ENCODE assay signal across 30 cellular contexts in genomic region chr2:81483254-81483653, GRCh38.
"Had no signal": no experiment of that assay in that cellular context is flagged by ENCODE, and none has a peak within 500 bp of the region (broad histone marks: within the 10 kb centered on the region; RNA-seq: fewer than 3 reads in every experiment).

No MANE protein-coding gene starts in this region.

- FAIRE-seq: RCC 7860 had no signal

- H3K27ac ChIP-seq: PC-9, SJSA1, SK-N-MC had no signal

- H3K27me3 ChIP-seq: SJSA1 had no signal

- H3K4me1 ChIP-seq: SJSA1 had no signal

- H3K4me3 ChIP-seq: PC-9, SJSA1, SK-N-MC had no signal

- H3K36me3 ChIP-seq: SJSA1 had no signal

- DNase-seq: Kasumi-1, KG1, MM.1S, MV-4-11, NCI-H1092, NCI-H1105, NCI-H1417, NCI-H1436, NCI-H146, NCI-H1694, NCI-H187, NCI-H2029, NCI-H2081, NCI-H2171 treated with DMSO at 0.1 percent for 48 hours, NCI-H226, NCI-H446 treated with DMSO at 0.1 percent for 48 hours, NCI-H510A, NCI-H524, NCI-H526, NCI-H69, NCI-H748 treated with DMSO at 0.1 percent for 48 hours, NCI-H82, PC-9, Right ventricle myocardium superior, RPMI8226, SHP77 treated with DMSO at 0.1 percent for 48 hours, T-cell had no signal

- H2AFZ ChIP-seq: PC-9 had no signal

- H3K9me3 ChIP-seq: SJSA1 had no signal
